1 cellular context compared by ENCODE assay signal in genomic region chr1:185562623-185563359, GRCh38.
TF ChIP-seq lines count a peak whose summit lies in the region.

No MANE protein-coding gene starts in this region.

TF ChIP-seq in neural cell, 6 proteins besides CTCF, POLR2A, EP300 and RAD21 (continued from another document):
- TF ChIP-seq, protein P1, sequence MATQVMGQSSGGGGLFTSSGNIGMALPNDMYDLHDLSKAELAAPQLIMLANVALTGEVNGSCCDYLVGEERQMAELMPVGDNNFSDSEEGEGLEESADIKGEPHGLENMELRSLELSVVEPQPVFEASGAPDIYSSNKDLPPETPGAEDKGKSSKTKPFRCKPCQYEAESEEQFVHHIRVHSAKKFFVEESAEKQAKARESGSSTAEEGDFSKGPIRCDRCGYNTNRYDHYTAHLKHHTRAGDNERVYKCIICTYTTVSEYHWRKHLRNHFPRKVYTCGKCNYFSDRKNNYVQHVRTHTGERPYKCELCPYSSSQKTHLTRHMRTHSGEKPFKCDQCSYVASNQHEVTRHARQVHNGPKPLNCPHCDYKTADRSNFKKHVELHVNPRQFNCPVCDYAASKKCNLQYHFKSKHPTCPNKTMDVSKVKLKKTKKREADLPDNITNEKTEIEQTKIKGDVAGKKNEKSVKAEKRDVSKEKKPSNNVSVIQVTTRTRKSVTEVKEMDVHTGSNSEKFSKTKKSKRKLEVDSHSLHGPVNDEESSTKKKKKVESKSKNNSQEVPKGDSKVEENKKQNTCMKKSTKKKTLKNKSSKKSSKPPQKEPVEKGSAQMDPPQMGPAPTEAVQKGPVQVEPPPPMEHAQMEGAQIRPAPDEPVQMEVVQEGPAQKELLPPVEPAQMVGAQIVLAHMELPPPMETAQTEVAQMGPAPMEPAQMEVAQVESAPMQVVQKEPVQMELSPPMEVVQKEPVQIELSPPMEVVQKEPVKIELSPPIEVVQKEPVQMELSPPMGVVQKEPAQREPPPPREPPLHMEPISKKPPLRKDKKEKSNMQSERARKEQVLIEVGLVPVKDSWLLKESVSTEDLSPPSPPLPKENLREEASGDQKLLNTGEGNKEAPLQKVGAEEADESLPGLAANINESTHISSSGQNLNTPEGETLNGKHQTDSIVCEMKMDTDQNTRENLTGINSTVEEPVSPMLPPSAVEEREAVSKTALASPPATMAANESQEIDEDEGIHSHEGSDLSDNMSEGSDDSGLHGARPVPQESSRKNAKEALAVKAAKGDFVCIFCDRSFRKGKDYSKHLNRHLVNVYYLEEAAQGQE (IDR thresholded peaks at IDR 0.05; ENCODE audit: borderline replicate concordance): no peak
- TF ChIP-seq SMC3 (conservative IDR thresholded peaks at IDR 0.05; ENCODE audit: poor library complexity) (no peak), TAF1 (IDR thresholded peaks at IDR 0.05; ENCODE audit: low read depth) (no peak), MXI1 (conservative IDR thresholded peaks at IDR 0.05; ENCODE audit: poor library complexity, severe bottlenecking) (no peak)
